Comparison of ENCODE assay signal across 8 cellular contexts in genomic region chr1:39690943-39691382, GRCh38. TPM values are rescaled to one million over a fixed set of nuclear protein-coding genes. Genes with fewer than 3 reads are reported as not detected.
DNase-seq lines count a peak whose midpoint lies in the region; ATAC-seq and TF ChIP-seq lines count a peak whose summit lies in the region.

No MANE protein-coding gene starts in this region.

- peaks cover 4% of the 10 kb centered on the region; the same call in 1 of the 2 replicates for H3K4me1 ChIP-seq in Caco-2
- no peaks in the 10 kb centered on the region for H3K4me1 ChIP-seq in HUES64 (ENCODE audit: insufficient read depth, low read length)

- no peaks in the 10 kb centered on the region for H3K36me3 Mint-ChIP-seq in Caco-2 (ENCODE audit: insufficient read depth, unreplicated experiment)
- no peaks in the 10 kb centered on the region for H3K36me3 Mint-ChIP-seq in chondrocyte (ENCODE audit: low read depth)

- H3K27ac Mint-ChIP-seq in Caco-2 (ENCODE audit: unreplicated experiment) (no peak overlapping the region), chondrocyte (ENCODE audit: unreplicated experiment) (no peak overlapping the region)

- H3K27me3 ChIP-seq in Caco-2 (replicated peaks; ENCODE audit: control insufficient read depth, insufficient read depth, low read length) = no peaks in the 10 kb centered on the region; the same call in 1 of the 2 replicates
- peaks cover 100% of the 10 kb centered on the region for H3K27me3 ChIP-seq in HUES64 (ENCODE audit: insufficient read depth, low read length)

- H3K4me1 Mint-ChIP-seq in Caco-2 (ENCODE audit: low read depth, unreplicated experiment) = no peaks in the 10 kb centered on the region
- H3K4me1 Mint-ChIP-seq in chondrocyte (ENCODE audit: low read depth) = peaks cover 12% of the 10 kb centered on the region

- H3K9me3 ChIP-seq in Caco-2 (no peaks in the 10 kb centered on the region), HUES64 (ENCODE audit: insufficient read depth, low read depth, low read length) (no peaks in the 10 kb centered on the region)

- H3K4me3 ChIP-seq in Caco-2 (ENCODE audit: low read depth, low read length) (peak overlapping the region; percentile 22; the same call in 1 of the 2 replicates), HUES64 (ENCODE audit: low read length) (peak overlapping the region; percentile 42)

- POLR2A ChIA-PET in Caco-2 (lab: Charles Lee) = interaction anchor here (1.0 kb wide), 1 partner anchor 48 kb away, joined by 11 read pairs; the partner anchor contains the start of gene PPIE

- BruUV-seq in Caco-2 (replicated peaks; lab: Mats Ljungman, UMichigan) = no TSS peak

- WGBS in HUES64 = 16% methylated on average over 26 of the region's 26 CpGs

- no peak overlapping the region for H3K9ac ChIP-seq in HUES64 (ENCODE audit: low read depth, low read length)

- no peaks in the 10 kb centered on the region for H3K9me3 Mint-ChIP-seq in Caco-2 (ENCODE audit: unreplicated experiment)
- H3K9me3 Mint-ChIP-seq in chondrocyte (ENCODE audit: low read depth) = no peaks in the 10 kb centered on the region

- H3K36me3 ChIP-seq in Caco-2 (ENCODE audit: control insufficient read depth, insufficient read depth, low read length) (no peaks in the 10 kb centered on the region), HUES64 (ENCODE audit: insufficient read depth, low read length) (no peaks in the 10 kb centered on the region)

- H3K27ac ChIP-seq in HUES64 (ENCODE audit: low read depth, low read length) = no peak overlapping the region

- H3K4me3 Mint-ChIP-seq in Caco-2 (ENCODE audit: unreplicated experiment) = peak overlapping the region; percentile 58
- H3K4me3 Mint-ChIP-seq in chondrocyte (ENCODE audit: unreplicated experiment) = peak overlapping the region; percentile 25

- TF ChIP-seq CTCF in Caco-2 (IDR thresholded peaks at IDR 0.05; ENCODE audit: insufficient read depth in 1 of 2, low read depth in 1 of 2, low read length in 1 of 2, severe bottlenecking in 1 of 2, unreplicated experiment in 1 of 2) (no peak), chondrocyte (IDR thresholded peaks at IDR 0.05) (no peak), omental fat pad (IDR thresholded peaks at IDR 0.05) (no peak)

- ATAC-seq in omental fat pad (ENCODE audit: low FRiP score) = peak; percentile 3
- no peak for ATAC-seq in HG02571 (IDR thresholded peaks at IDR 0.05; ENCODE audit: unreplicated experiment)
- no peak for ATAC-seq in left lobe of liver

- no peak for DNase-seq in Caco-2
- DNase-seq in chondrocyte (ENCODE audit: low spot score) = peak; percentile 79
- DNase-seq in omental fat pad (ENCODE audit: low spot score) = no peak
- no peak for DNase-seq in COR-L47 (lab: John Stamatoyannopoulos, UW)
- DNase-seq in left lobe of liver (ENCODE audit: low spot score) = no peak
- no peak for DNase-seq in NCI-H524 treated with DMSO at 0.1 percent for 48 hours (lab: John Stamatoyannopoulos, UW)

- intact Hi-C loops in Caco-2 (cut with micrococcal nuclease; ENCODE audit: unreplicated experiment) = no loop called here

- peaks cover 14% of the 10 kb centered on the region for H3K27me3 Mint-ChIP-seq in Caco-2 (ENCODE audit: insufficient read depth, unreplicated experiment)
- H3K27me3 Mint-ChIP-seq in chondrocyte (ENCODE audit: low read depth) = peaks cover 74% of the 10 kb centered on the region

- CTCF ChIA-PET in Caco-2 (lab: Charles Lee) = interaction anchor here (0.5 to 1.1 kb wide), 3 partner anchors 33 to 141 kb away, joined by 3 to 6 read pairs (median 5); no protein-coding TSS in a partner anchor

RNA-seq across cellular contexts. Expression of gene HPCAL4, which starts 0.3 kb away (rescaled TPM):
- total RNA-seq in Caco-2 (2022) (0.07 and 0.14 TPM in 2 replicates), chondrocyte (not detected in 3 replicates), omental fat pad (under 1 TPM in 3 of 4 donors, not detected in 1; 0.16 to 0.74 (median 0.24) TPM), left lobe of liver (0.08 TPM)
- 0.25 TPM for polyA plus RNA-seq in HUES64 (2013, experiment 1 of 2)
- 0.44 TPM for polyA plus RNA-seq in HUES64 (2013, experiment 2 of 2)

RNA-seq across cellular contexts. Expression of gene NT5C1A, which starts 19.1 kb away (rescaled TPM):
- not detected in 2 replicates for total RNA-seq in Caco-2 (2022)
- not detected for polyA plus RNA-seq in HUES64 (2013, experiment 1 of 2)
- polyA plus RNA-seq in HUES64 (2013, experiment 2 of 2) = not detected
- total RNA-seq in chondrocyte = 0.31 to 0.32 TPM in 2 of 3 replicates, not detected in the other
- 1 to 10 TPM in 1 of 4 donors, not detected in 3; 1.3 TPM for total RNA-seq in omental fat pad
- total RNA-seq in left lobe of liver = not detected

RNA-seq across cellular contexts. Expression of gene PPIE, which starts 47.7 kb away (rescaled TPM):
- 39.2 and 41.7 TPM in 2 replicates for total RNA-seq in Caco-2 (2022)
- 34.2 TPM for polyA plus RNA-seq in HUES64 (2013, experiment 1 of 2)
- polyA plus RNA-seq in HUES64 (2013, experiment 2 of 2) = 37.7 TPM
- 31.5 to 32.7 TPM (median 32.6 TPM) in 3 replicates for total RNA-seq in chondrocyte
- total RNA-seq in omental fat pad = 10 to 100 TPM; 22.7 to 39.6 (median 27.8) TPM
- 16.6 TPM for total RNA-seq in left lobe of liver

RNA-seq across cellular contexts. Expression of gene HEYL, which starts 51.5 kb away (rescaled TPM):
- total RNA-seq in Caco-2 (2022) = 3.0 and 3.4 TPM in 2 replicates
- polyA plus RNA-seq in HUES64 (2013, experiment 1 of 2) = 1.5 TPM
- polyA plus RNA-seq in HUES64 (2013, experiment 2 of 2) = 3.6 TPM
- 11.8 to 65.1 TPM (median 63.2 TPM) in 3 replicates for total RNA-seq in chondrocyte
- 1 to 10 TPM; 3.3 to 6.5 (median 5.3) TPM for total RNA-seq in omental fat pad
- total RNA-seq in left lobe of liver = 1.9 TPM
